ENCODE assay signal across 1 cellular context in genomic region chr13:40779049-40779448, GRCh38.
TF ChIP-seq lines count a peak whose summit lies in the region.

No MANE protein-coding gene starts in this region.

TF ChIP-seq in HepG2, 621 proteins besides CTCF, POLR2A, EP300 and RAD21:
- TF ChIP-seq HINFP (CRISPR knock-in tag; IDR thresholded peaks at IDR 0.05; ENCODE audit: low read depth), result no peak
- no peak for TF ChIP-seq GLMP (CRISPR knock-in tag; IDR thresholded peaks at IDR 0.05; ENCODE audit: borderline replicate concordance)
- no peak for TF ChIP-seq ZNF503 (CRISPR knock-in tag; IDR thresholded peaks at IDR 0.05)
- no peak for TF ChIP-seq NR2F1 (CRISPR knock-in tag; IDR thresholded peaks at IDR 0.05)
- TF ChIP-seq RORA (CRISPR knock-in tag; IDR thresholded peaks at IDR 0.05), result no peak
- TF ChIP-seq ZNF17 (CRISPR knock-in tag; IDR thresholded peaks at IDR 0.05), result no peak
- TF ChIP-seq SMAD3 (CRISPR knock-in tag; IDR thresholded peaks at IDR 0.05), result no peak
- no peak for TF ChIP-seq BORCS8-MEF2B (CRISPR knock-in tag; IDR thresholded peaks at IDR 0.05)
- TF ChIP-seq ZBTB21 (CRISPR knock-in tag; IDR thresholded peaks at IDR 0.05), result no peak
- no peak for TF ChIP-seq TERF1 (CRISPR knock-in tag; IDR thresholded peaks at IDR 0.05)
- no peak for TF ChIP-seq CREBL2 (CRISPR knock-in tag; IDR thresholded peaks at IDR 0.05; ENCODE audit: borderline replicate concordance)
- no peak for TF ChIP-seq RFX5 (IDR thresholded peaks at IDR 0.05; ENCODE audit: low read depth, low read length)
